Comparison of ENCODE assay signal across 25 cellular contexts in genomic region chr4:3801521-3801920, GRCh38. TPM values are rescaled to one million over a fixed set of nuclear protein-coding genes. Genes with fewer than 3 reads are reported as not detected.
"Had no signal": no experiment of that assay in that cellular context is flagged by ENCODE, and none has a peak within 500 bp of the region (broad histone marks: within the 10 kb centered on the region; RNA-seq: fewer than 3 reads in every experiment).

No MANE protein-coding gene starts in this region.

- H3K4me1 ChIP-seq: heart right ventricle, left lung, parathyroid adenoma, suprapubic skin, tibial artery, upper lobe of right lung had no signal

- H3K9me3 ChIP-seq: left lung, neutrophil, suprapubic skin, thoracic aorta, upper lobe of right lung had no signal

- H3K36me3 ChIP-seq: heart right ventricle, left lung, neutrophil, suprapubic skin, thoracic aorta, tibial artery, upper lobe of right lung had no signal

- H3K4me2 ChIP-seq: hepatocyte had no signal

- H3K27me3 ChIP-seq: hepatocyte had no signal

- H3K9ac ChIP-seq: parathyroid adenoma had no signal

- H3K27ac ChIP-seq: heart right ventricle, hepatocyte, left lung, neutrophil, parathyroid adenoma, skin epidermis, suprapubic skin, thoracic aorta, tibial artery, upper lobe of right lung had no signal

- H3K4me3 ChIP-seq: heart right ventricle, hepatocyte, left lung, mucosa of descending colon, skin epidermis, suprapubic skin, thoracic aorta, tibial artery, upper lobe of right lung had no signal

- ATAC-seq: heart right ventricle; left colon; left lung; mucosa of descending colon; naive thymus-derived CD4-positive, alpha-beta T cell; natural killer cell treated with Interleukin-12 subunit alpha and Interleukin-12 subunit beta and Interleukin-15 and Interleukin-18, amount 100 ng/mL, for 72 hours; right cardiac atrium; sciatic nerve; stimulated activated effector memory CD8-positive, alpha-beta T cell treated with anti-CD3 and anti-CD28 coated beads, Interleukin-12 subunit alpha, Interleukin-12 subunit beta, amount 100 ng/mL, for 72 hours; upper lobe of right lung had no signal

- DNase-seq: islet precursor cell; kidney glomerular epithelial cell; left colon; midbrain; naive thymus-derived CD4-positive, alpha-beta T cell; occipital lobe; stimulated activated CD4-positive, alpha-beta T cell treated with anti-CD3 and anti-CD28 coated beads, Interleukin-4, amount 100 ng/mL, for 24 hours; stimulated activated naive CD4-positive, alpha-beta T cell; tibial artery; trophoblast cell; upper lobe of right lung had no signal

- H2AFZ ChIP-seq: hepatocyte, parathyroid adenoma had no signal

- FAIRE-seq: urothelium cell line had no signal

RNA-seq across cellular contexts. Expression of gene ADRA2C, which starts 35.3 kb away (rescaled TPM):
- total RNA-seq: naive thymus-derived CD4-positive, alpha-beta T cell; natural killer cell treated with Interleukin-12 subunit alpha and Interleukin-12 subunit beta and Interleukin-15 and Interleukin-18, amount 100 ng/mL, for 72 hours had no signal
- polyA plus RNA-seq: naive thymus-derived CD4-positive, alpha-beta T cell had no signal
